Comparison of ENCODE assay signal across 1 cellular context in genomic region chr1:20685739-20686138, GRCh38.
TF ChIP-seq lines count a peak whose summit lies in the region.

No MANE protein-coding gene starts in this region.

TF ChIP-seq in K562, 482 proteins besides CTCF, POLR2A, EP300 and RAD21:
- TF ChIP-seq ZC3H11A (IDR thresholded peaks at IDR 0.05; ENCODE audit: low read depth, low read length) (no peak), ZNF146 (CRISPR knock-in tag; IDR thresholded peaks at IDR 0.05; ENCODE audit: unreplicated experiment) (no peak), LCOR (CRISPR knock-in tag; IDR thresholded peaks at IDR 0.05) (no peak), CAMTA2 (CRISPR knock-in tag; conservative IDR thresholded peaks at IDR 0.05) (no peak), PHF21A (IDR thresholded peaks at IDR 0.05; ENCODE audit: borderline replicate concordance, low read depth) (no peak), ZNF830 (CRISPR knock-in tag; IDR thresholded peaks at IDR 0.05) (no peak), SMARCC2 (IDR thresholded peaks at IDR 0.05; ENCODE audit: low read depth) (no peak), ELF1 (tag; IDR thresholded peaks at IDR 0.05) (no peak), SRSF9 (IDR thresholded peaks at IDR 0.05; ENCODE audit: borderline replicate concordance, low read depth, low read length) (no peak)
